19 cellular contexts compared by ENCODE assay signal in genomic region chr6:104644848-104645247, GRCh38.
"Had no signal": no experiment of that assay in that cellular context is flagged by ENCODE, and none has a peak within 500 bp of the region (broad histone marks: within the 10 kb centered on the region; RNA-seq: fewer than 3 reads in every experiment).

No MANE protein-coding gene starts in this region.

- H3K27ac Mint-ChIP-seq: effector memory CD8-positive, alpha-beta T cell; natural killer cell; neural progenitor cell; progenitor cell of endocrine pancreas had no signal

- H3K9me3 ChIP-seq: right atrium auricular region, stomach, thyroid gland had no signal

- H3K4me1 ChIP-seq: neural progenitor cell, parathyroid adenoma, stomach had no signal

- H3K4me3 Mint-ChIP-seq: central memory CD8-positive, alpha-beta T cell; effector memory CD8-positive, alpha-beta T cell; natural killer cell; neural progenitor cell had no signal

- H3K4me1 Mint-ChIP-seq: central memory CD8-positive, alpha-beta T cell; natural killer cell had no signal

- ATAC-seq: effector memory CD8-positive, alpha-beta T cell; natural killer cell; sciatic nerve had no signal

- H3K9me3 Mint-ChIP-seq: central memory CD8-positive, alpha-beta T cell; neural progenitor cell had no signal

- H3K27ac ChIP-seq: coronary artery, neural progenitor cell, parathyroid adenoma, right atrium auricular region, stomach, thyroid gland had no signal

- H3K4me3 ChIP-seq: coronary artery, neural progenitor cell, right atrium auricular region, smooth muscle cell, stomach, thyroid gland had no signal

- DNase-seq: effector memory CD8-positive, alpha-beta T cell; head of caudate nucleus; natural killer cell; stimulated activated CD4-positive, alpha-beta T cell treated with anti-CD3 and anti-CD28 coated beads, Interleukin-12 subunit alpha, Interleukin-12 subunit beta, amount 100 ng/mL, for 4 hours; stimulated activated CD4-positive, alpha-beta T cell treated with anti-CD3 and anti-CD28 coated beads, Interleukin-1b, Interleukin-23, amount 100 ng/mL, for 48 hours; stimulated activated CD4-positive, alpha-beta T cell treated with anti-CD3 and anti-CD28 coated beads, Interleukin-4, amount 100 ng/mL, for 1 hour; stimulated activated CD8-positive, alpha-beta memory T cell treated with anti-CD3 and anti-CD28 coated beads, Interleukin-4, amount 100 ng/mL, for 48 hours; stimulated activated naive CD4-positive, alpha-beta T cell treated with Interleukin-2 at 50 U/mL for 16 hours; stomach; thyroid gland; trophoblast cell had no signal

- H3K36me3 Mint-ChIP-seq: natural killer cell, neural progenitor cell had no signal

- H3K27me3 ChIP-seq: neural progenitor cell, right atrium auricular region, stomach, thyroid gland had no signal

- H3K36me3 ChIP-seq: neural progenitor cell, right atrium auricular region, stomach, thyroid gland had no signal
